ENCODE assay signal across 8 cellular contexts in genomic region chr19:13795595-13796300, GRCh38. TPM values are rescaled to one million over a fixed set of nuclear protein-coding genes. Genes with fewer than 3 reads are reported as not detected.
DNase-seq lines count a peak whose midpoint lies in the region; ATAC-seq and TF ChIP-seq lines count a peak whose summit lies in the region.

No MANE protein-coding gene starts in this region.

- H3K4me3 Mint-ChIP-seq in activated CD4-positive, alpha-beta T cell treated with anti-CD3 and anti-CD28 coated beads for 36 hours, result peak overlapping the region; percentile 96

- peak overlapping the region; percentile 58 for H3K27ac Mint-ChIP-seq in activated CD4-positive, alpha-beta T cell treated with anti-CD3 and anti-CD28 coated beads for 36 hours

- H3K79me1 ChIP-seq in neuronal stem cell (ENCODE audit: low read depth, low read length), result peaks cover 13% of the 10 kb centered on the region

- no peaks in the 10 kb centered on the region for H4K20me1 ChIP-seq in fibroblast of lung (ENCODE audit: control insufficient read depth, extremely low read depth, insufficient read depth, low read length)

- peaks cover 20% of the 10 kb centered on the region for H3K4me1 Mint-ChIP-seq in activated CD4-positive, alpha-beta T cell treated with anti-CD3 and anti-CD28 coated beads for 36 hours

- H3K4me1 ChIP-seq in fibroblast of lung (ENCODE audit: control insufficient read depth, extremely low read depth, insufficient read depth, low read length), result peaks cover 13% of the 10 kb centered on the region
- H3K4me1 ChIP-seq in neuronal stem cell (ENCODE audit: control insufficient read depth in 2 of 2, insufficient read depth in 1 of 2, low read depth in 1 of 2, low read length in 2 of 2), result peaks cover 4 to 9% of the 10 kb centered on the region in 2 donors

- H3K9ac ChIP-seq in fibroblast of lung (ENCODE audit: insufficient read depth, low read length) (peak overlapping the region; percentile 84), neuronal stem cell (ENCODE audit: low read depth, low read length, poor library complexity) (peak overlapping the region; percentile 88)

- WGBS in neuronal stem cell (ENCODE audit: extremely low coverage in 2 of 2, insufficient read length in 2 of 2, insufficient replicate concordance in 1 of 2), 2 donors, result no CpG with 5 or more reads among the region's 42 CpGs

- peak overlapping the region; percentile 85 for H2BK15ac ChIP-seq in neuronal stem cell (ENCODE audit: low read length)

- H3K18ac ChIP-seq in neuronal stem cell (ENCODE audit: low read length), result peak overlapping the region; percentile 98

- DNase-seq in activated CD4-positive, alpha-beta T cell treated with anti-CD3 and anti-CD28 coated beads for 36 hours, result peak; percentile 26
- DNase-seq in activated CD4-positive, alpha-beta T cell treated with anti-CD3 and anti-CD28 coated beads, Interleukin-2, amount 50 U/mL, for 48 hours, result no peak
- DNase-seq in RWPE1 (ENCODE audit: low spot score) (no peak), fibroblast of lung (ENCODE audit: low read depth in 2 of 2) (peak in 1 of 2 donors; percentile 46), neuronal stem cell (ENCODE audit: low spot score) (no peak), inferior parietal cortex (ENCODE audit: extremely low spot score) (no peak), NCI-H187 treated with DMSO at 0.1 percent for 48 hours (lab: John Stamatoyannopoulos, UW) (no peak)

- ATAC-seq in activated CD4-positive, alpha-beta T cell treated with anti-CD3 and anti-CD28 coated beads for 36 hours, result peak; percentile 14
- ATAC-seq in HG02798 (IDR thresholded peaks at IDR 0.05; ENCODE audit: poor library complexity, unreplicated experiment), result peak; percentile 31

- H3K9me3 ChIP-seq in fibroblast of lung (ENCODE audit: control insufficient read depth, insufficient read depth, low read depth, low read length) (no peaks in the 10 kb centered on the region), neuronal stem cell (replicated peaks in 1 of 2; ENCODE audit: control insufficient read depth in 2 of 2, insufficient read depth in 1 of 2, low read depth in 1 of 2, low read length in 2 of 2) (no peaks in the 10 kb centered on the region)

- peak overlapping the region; percentile 71 for H3K14ac ChIP-seq in neuronal stem cell (ENCODE audit: low read length)

- H3K36me3 ChIP-seq in fibroblast of lung (ENCODE audit: control insufficient read depth, insufficient read depth, low read length) (peaks cover 3% of the 10 kb centered on the region), neuronal stem cell (replicated peaks in 1 of 2; ENCODE audit: control insufficient read depth in 2 of 2, insufficient read depth in 2 of 2, low read length in 2 of 2) (peaks cover 6 to 11% of the 10 kb centered on the region in 2 donors)

- intact Hi-C loops in activated CD4-positive, alpha-beta T cell treated with anti-CD3 and anti-CD28 coated beads for 36 hours (cut with DNase I, micrococcal nuclease), result loop anchor here (1.0 to 5.0 kb wide), 7 partner anchors 21 to 64 kb away; partner anchors contain the start of gene C19orf53 (in 2 of the 2)

- H4K8ac ChIP-seq in neuronal stem cell (ENCODE audit: low read depth, low read length), result peak overlapping the region; percentile 65

- H2BK5ac ChIP-seq in neuronal stem cell (ENCODE audit: low read length), result peak overlapping the region; percentile 96

- H2BK120ac ChIP-seq in neuronal stem cell (ENCODE audit: low read depth, low read length), result no peak overlapping the region

- H4K91ac ChIP-seq in neuronal stem cell (ENCODE audit: low read depth, low read length, poor library complexity), result no peak overlapping the region

- H3K23ac ChIP-seq in neuronal stem cell (ENCODE audit: low read depth, low read length, poor library complexity), result peak overlapping the region; percentile 89

- no peaks in the 10 kb centered on the region for H3K27me3 Mint-ChIP-seq in activated CD4-positive, alpha-beta T cell treated with anti-CD3 and anti-CD28 coated beads for 36 hours

- H3K79me2 ChIP-seq in fibroblast of lung (ENCODE audit: control insufficient read depth, insufficient read depth, low read length), result peaks cover 9% of the 10 kb centered on the region

- H3K4ac ChIP-seq in neuronal stem cell (ENCODE audit: low read length), result no peak overlapping the region

- H3K4me3 ChIP-seq in fibroblast of lung (replicated peaks in 1 of 4; ENCODE audit: control extremely low read depth in 1 of 4, insufficient read depth in 1 of 4, low read depth in 3 of 4, low read length in 4 of 4), result peak overlapping the region; percentile 69 to 83 (median 76)
- peak overlapping the region; percentile 94 to 96 for H3K4me3 ChIP-seq in neuronal stem cell (ENCODE audit: low read length in 2 of 2)

- H3K27ac ChIP-seq in RWPE1, result peak overlapping the region; percentile 93
- peak overlapping the region; percentile 89 for H3K27ac ChIP-seq in fibroblast of lung (ENCODE audit: insufficient read depth, low read length)
- H3K27ac ChIP-seq in neuronal stem cell (replicated peaks; ENCODE audit: low read length), result no peak overlapping the region

- H3K36me3 Mint-ChIP-seq in activated CD4-positive, alpha-beta T cell treated with anti-CD3 and anti-CD28 coated beads for 36 hours (ENCODE audit: low read depth), result no peaks in the 10 kb centered on the region

- no peak overlapping the region for H2BK12ac ChIP-seq in neuronal stem cell (ENCODE audit: low read length)

- H2AFZ ChIP-seq in fibroblast of lung (ENCODE audit: low read length), result no peak overlapping the region
- H2AFZ ChIP-seq in neuronal stem cell (ENCODE audit: low read length), result peak overlapping the region; percentile 89

- peak overlapping the region; percentile 95 for H3K4me2 ChIP-seq in fibroblast of lung (ENCODE audit: extremely low read depth, insufficient read depth, low read length)
- peak overlapping the region; percentile 83 for H3K4me2 ChIP-seq in neuronal stem cell (ENCODE audit: insufficient read depth, low read length, poor library complexity, severe bottlenecking)

- H3K27me3 ChIP-seq in fibroblast of lung (ENCODE audit: control insufficient read depth, insufficient read depth, low read length), result no peaks in the 10 kb centered on the region
- H3K27me3 ChIP-seq in neuronal stem cell (ENCODE audit: control insufficient read depth in 3 of 3, insufficient read depth in 3 of 3, low read depth in 1 of 3, low read length in 3 of 3), result no peaks in the 10 kb centered on the region

- POLR2A ChIA-PET in activated CD4-positive, alpha-beta T cell treated with anti-CD3 and anti-CD28 coated beads for 36 hours (lab: Charles Lee), result interaction anchor here (1.1 kb wide), 1 partner anchor 67 kb away, joined by 3 read pairs; no protein-coding TSS in a partner anchor
- POLR2A ChIA-PET in RWPE1 (lab: Yijun Ruan, JAX; ENCODE audit: low non-redundant PET), result interaction anchor here (0.7 kb wide), 1 partner anchor 64 kb away, joined by 14 read pairs; no protein-coding TSS in a partner anchor

- H2AK5ac ChIP-seq in neuronal stem cell (ENCODE audit: low read depth, low read length), result peak overlapping the region; percentile 75

- TF ChIP-seq CTCF in RWPE1 (conservative IDR thresholded peaks at IDR 0.05; ENCODE audit: low read depth) (no peak), fibroblast of lung (conservative IDR thresholded peaks at IDR 0.05 in 1 of 2, IDR thresholded peaks at IDR 0.05 in 1 of 2; ENCODE audit: low read depth in 1 of 2, low read length in 2 of 2) (no peak)

- H3K9me3 Mint-ChIP-seq in activated CD4-positive, alpha-beta T cell treated with anti-CD3 and anti-CD28 coated beads for 36 hours (ENCODE audit: low read depth), result no peaks in the 10 kb centered on the region

- CTCF ChIA-PET in activated CD4-positive, alpha-beta T cell treated with anti-CD3 and anti-CD28 coated beads for 36 hours (lab: Charles Lee), result interaction anchor here (3.7 kb wide), 1 partner anchor 66 kb away, joined by 19 read pairs; no protein-coding TSS in a partner anchor
- CTCF ChIA-PET in RWPE1 (lab: Yijun Ruan, JAX), result interaction anchor here (0.7 to 2.4 kb wide), 3 partner anchors 12 to 67 kb away, joined by 3 to 7 read pairs (median 4); no protein-coding TSS in a partner anchor

RNA-seq across cellular contexts. Expression of gene ZSWIM4, which starts 0.5 kb away (rescaled TPM):
- 1 to 10 TPM; 5.6 to 5.8 TPM for total RNA-seq in activated CD4-positive, alpha-beta T cell treated with anti-CD3 and anti-CD28 coated beads for 36 hours
- 5.6 and 6.7 TPM in 2 replicates for total RNA-seq in fibroblast of lung
- 1.6 and 2.0 TPM in 2 replicates for polyA plus RNA-seq in fibroblast of lung
- polyA plus RNA-seq in fibroblast of lung (2012), result 2.8 and 3.3 TPM in 2 replicates
- polyA minus RNA-seq in fibroblast of lung (ENCODE audit: low replicate concordance), result 4.4 and 6.1 TPM in 2 replicates
- 16.2 TPM for polyA plus RNA-seq in neuronal stem cell (2013, experiment 1 of 2)
- 16.7 TPM for polyA plus RNA-seq in neuronal stem cell (2013, experiment 2 of 2)

RNA-seq across cellular contexts. Expression of gene C19orf53, which starts 21.5 kb away (rescaled TPM):
- total RNA-seq in activated CD4-positive, alpha-beta T cell treated with anti-CD3 and anti-CD28 coated beads for 36 hours, result 100 to 1,000 TPM; 115 to 142 TPM
- 50.1 and 58.8 TPM in 2 replicates for total RNA-seq in fibroblast of lung
- polyA plus RNA-seq in fibroblast of lung, result 146 and 206 TPM in 2 replicates
- polyA plus RNA-seq in fibroblast of lung (2012), result 292 and 381 TPM in 2 replicates
- 139 and 187 TPM in 2 replicates for polyA minus RNA-seq in fibroblast of lung (ENCODE audit: low replicate concordance)
- polyA plus RNA-seq in neuronal stem cell (2013, experiment 1 of 2), result 240 TPM
- 222 TPM for polyA plus RNA-seq in neuronal stem cell (2013, experiment 2 of 2)

RNA-seq across cellular contexts. Expression of gene MRI1, which starts 31.4 kb away (rescaled TPM):
- 10 to 100 TPM; 35.9 to 39.9 TPM for total RNA-seq in activated CD4-positive, alpha-beta T cell treated with anti-CD3 and anti-CD28 coated beads for 36 hours
- 17.7 and 20.3 TPM in 2 replicates for total RNA-seq in fibroblast of lung
- polyA plus RNA-seq in fibroblast of lung, result 5.2 and 17.1 TPM in 2 replicates
- 6.2 and 17.7 TPM in 2 replicates for polyA plus RNA-seq in fibroblast of lung (2012)
- polyA minus RNA-seq in fibroblast of lung (ENCODE audit: low replicate concordance), result 7.2 and 26.5 TPM in 2 replicates
- 16.3 TPM for polyA plus RNA-seq in neuronal stem cell (2013, experiment 1 of 2)
- polyA plus RNA-seq in neuronal stem cell (2013, experiment 2 of 2), result 17.0 TPM
